Comparison of ENCODE assay signal across 1 cellular context in the genomic region with DNA sequence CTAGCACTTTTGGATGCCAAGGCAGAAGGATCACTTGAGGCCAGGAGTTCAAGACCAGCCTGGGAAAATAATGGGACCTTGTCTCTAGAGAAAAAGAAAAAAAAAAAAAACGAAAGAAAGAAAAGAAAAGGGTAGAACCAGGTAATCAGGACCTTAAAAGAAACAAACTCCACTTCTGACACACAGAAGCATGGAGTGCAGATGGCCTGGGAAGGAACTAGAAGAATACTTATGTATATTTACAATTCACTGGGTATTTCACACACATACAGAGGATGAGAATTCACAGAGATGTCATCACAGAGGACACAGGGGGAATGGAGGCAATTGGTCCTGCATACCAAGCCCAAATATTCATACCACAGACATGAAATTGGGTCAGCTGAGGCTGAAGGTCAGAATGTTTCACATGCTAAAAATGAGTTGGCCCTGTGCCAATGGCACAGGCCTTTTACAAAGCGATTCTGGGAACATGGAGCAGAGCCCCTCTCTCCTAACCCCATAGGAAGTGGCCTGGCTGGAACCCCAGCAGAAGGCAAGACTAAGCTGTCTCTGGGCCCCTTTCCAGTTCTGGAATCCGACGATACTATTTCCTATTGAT.
TF ChIP-seq lines count a peak whose summit lies in the region.

No MANE protein-coding gene starts in this region.

TF ChIP-seq in K562, 482 proteins besides CTCF, POLR2A, EP300 and RAD21:
- TF ChIP-seq EZH2 (IDR thresholded peaks at IDR 0.05; ENCODE audit: borderline replicate concordance, low read depth, low read length) (no peak), LARP7 (IDR thresholded peaks at IDR 0.05) (no peak), NFIX (CRISPR knock-in tag; IDR thresholded peaks at IDR 0.05; ENCODE audit: low read depth) (peak; percentile 79), SMAD1 (IDR thresholded peaks at IDR 0.05; ENCODE audit: low read depth, low read length, partially characterized antibody) (peak; percentile 57), MTA1 (IDR thresholded peaks at IDR 0.05; ENCODE audit: borderline replicate concordance) (no peak), NCOA6 (IDR thresholded peaks at IDR 0.05) (no peak), CBX5 (IDR thresholded peaks at IDR 0.05; ENCODE audit: borderline replicate concordance, low read depth) (no peak), PHF20 (IDR thresholded peaks at IDR 0.05; ENCODE audit: partially characterized antibody) (no peak), NFIC (IDR thresholded peaks at IDR 0.05) (peak; percentile 98), RAD51 (IDR thresholded peaks at IDR 0.05; ENCODE audit: borderline replicate concordance, low read depth) (no peak), ZNF589 (CRISPR knock-in tag; IDR thresholded peaks at IDR 0.05; ENCODE audit: low read depth) (no peak), HEY1 (CRISPR knock-in tag; IDR thresholded peaks at IDR 0.05; ENCODE audit: borderline replicate concordance) (no peak)
- TF ChIP-seq, protein P1, sequence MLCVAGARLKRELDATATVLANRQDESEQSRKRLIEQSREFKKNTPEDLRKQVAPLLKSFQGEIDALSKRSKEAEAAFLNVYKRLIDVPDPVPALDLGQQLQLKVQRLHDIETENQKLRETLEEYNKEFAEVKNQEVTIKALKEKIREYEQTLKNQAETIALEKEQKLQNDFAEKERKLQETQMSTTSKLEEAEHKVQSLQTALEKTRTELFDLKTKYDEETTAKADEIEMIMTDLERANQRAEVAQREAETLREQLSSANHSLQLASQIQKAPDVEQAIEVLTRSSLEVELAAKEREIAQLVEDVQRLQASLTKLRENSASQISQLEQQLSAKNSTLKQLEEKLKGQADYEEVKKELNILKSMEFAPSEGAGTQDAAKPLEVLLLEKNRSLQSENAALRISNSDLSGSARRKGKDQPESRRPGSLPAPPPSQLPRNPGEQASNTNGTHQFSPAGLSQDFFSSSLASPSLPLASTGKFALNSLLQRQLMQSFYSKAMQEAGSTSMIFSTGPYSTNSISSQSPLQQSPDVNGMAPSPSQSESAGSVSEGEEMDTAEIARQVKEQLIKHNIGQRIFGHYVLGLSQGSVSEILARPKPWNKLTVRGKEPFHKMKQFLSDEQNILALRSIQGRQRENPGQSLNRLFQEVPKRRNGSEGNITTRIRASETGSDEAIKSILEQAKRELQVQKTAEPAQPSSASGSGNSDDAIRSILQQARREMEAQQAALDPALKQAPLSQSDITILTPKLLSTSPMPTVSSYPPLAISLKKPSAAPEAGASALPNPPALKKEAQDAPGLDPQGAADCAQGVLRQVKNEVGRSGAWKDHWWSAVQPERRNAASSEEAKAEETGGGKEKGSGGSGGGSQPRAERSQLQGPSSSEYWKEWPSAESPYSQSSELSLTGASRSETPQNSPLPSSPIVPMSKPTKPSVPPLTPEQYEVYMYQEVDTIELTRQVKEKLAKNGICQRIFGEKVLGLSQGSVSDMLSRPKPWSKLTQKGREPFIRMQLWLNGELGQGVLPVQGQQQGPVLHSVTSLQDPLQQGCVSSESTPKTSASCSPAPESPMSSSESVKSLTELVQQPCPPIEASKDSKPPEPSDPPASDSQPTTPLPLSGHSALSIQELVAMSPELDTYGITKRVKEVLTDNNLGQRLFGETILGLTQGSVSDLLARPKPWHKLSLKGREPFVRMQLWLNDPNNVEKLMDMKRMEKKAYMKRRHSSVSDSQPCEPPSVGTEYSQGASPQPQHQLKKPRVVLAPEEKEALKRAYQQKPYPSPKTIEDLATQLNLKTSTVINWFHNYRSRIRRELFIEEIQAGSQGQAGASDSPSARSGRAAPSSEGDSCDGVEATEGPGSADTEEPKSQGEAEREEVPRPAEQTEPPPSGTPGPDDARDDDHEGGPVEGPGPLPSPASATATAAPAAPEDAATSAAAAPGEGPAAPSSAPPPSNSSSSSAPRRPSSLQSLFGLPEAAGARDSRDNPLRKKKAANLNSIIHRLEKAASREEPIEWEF (CRISPR knock-in tag; IDR thresholded peaks at IDR 0.05): no peak
- TF ChIP-seq, protein P2, sequence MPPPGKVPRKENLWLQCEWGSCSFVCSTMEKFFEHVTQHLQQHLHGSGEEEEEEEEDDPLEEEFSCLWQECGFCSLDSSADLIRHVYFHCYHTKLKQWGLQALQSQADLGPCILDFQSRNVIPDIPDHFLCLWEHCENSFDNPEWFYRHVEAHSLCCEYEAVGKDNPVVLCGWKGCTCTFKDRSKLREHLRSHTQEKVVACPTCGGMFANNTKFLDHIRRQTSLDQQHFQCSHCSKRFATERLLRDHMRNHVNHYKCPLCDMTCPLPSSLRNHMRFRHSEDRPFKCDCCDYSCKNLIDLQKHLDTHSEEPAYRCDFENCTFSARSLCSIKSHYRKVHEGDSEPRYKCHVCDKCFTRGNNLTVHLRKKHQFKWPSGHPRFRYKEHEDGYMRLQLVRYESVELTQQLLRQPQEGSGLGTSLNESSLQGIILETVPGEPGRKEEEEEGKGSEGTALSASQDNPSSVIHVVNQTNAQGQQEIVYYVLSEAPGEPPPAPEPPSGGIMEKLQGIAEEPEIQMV (tag; conservative IDR thresholded peaks at IDR 0.05; ENCODE audit: low read depth): no peak
- TF ChIP-seq, protein P3, sequence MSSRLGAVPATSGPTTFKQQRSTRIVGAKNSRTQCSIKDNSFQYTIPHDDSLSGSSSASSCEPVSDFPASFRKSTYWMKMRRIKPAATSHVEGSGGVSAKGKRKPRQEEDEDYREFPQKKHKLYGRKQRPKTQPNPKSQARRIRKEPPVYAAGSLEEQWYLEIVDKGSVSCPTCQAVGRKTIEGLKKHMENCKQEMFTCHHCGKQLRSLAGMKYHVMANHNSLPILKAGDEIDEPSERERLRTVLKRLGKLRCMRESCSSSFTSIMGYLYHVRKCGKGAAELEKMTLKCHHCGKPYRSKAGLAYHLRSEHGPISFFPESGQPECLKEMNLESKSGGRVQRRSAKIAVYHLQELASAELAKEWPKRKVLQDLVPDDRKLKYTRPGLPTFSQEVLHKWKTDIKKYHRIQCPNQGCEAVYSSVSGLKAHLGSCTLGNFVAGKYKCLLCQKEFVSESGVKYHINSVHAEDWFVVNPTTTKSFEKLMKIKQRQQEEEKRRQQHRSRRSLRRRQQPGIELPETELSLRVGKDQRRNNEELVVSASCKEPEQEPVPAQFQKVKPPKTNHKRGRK (tag; IDR thresholded peaks at IDR 0.05): no peak
TF ChIP-seq in K562: peak in this region for 3.
